In the genomic region with DNA sequence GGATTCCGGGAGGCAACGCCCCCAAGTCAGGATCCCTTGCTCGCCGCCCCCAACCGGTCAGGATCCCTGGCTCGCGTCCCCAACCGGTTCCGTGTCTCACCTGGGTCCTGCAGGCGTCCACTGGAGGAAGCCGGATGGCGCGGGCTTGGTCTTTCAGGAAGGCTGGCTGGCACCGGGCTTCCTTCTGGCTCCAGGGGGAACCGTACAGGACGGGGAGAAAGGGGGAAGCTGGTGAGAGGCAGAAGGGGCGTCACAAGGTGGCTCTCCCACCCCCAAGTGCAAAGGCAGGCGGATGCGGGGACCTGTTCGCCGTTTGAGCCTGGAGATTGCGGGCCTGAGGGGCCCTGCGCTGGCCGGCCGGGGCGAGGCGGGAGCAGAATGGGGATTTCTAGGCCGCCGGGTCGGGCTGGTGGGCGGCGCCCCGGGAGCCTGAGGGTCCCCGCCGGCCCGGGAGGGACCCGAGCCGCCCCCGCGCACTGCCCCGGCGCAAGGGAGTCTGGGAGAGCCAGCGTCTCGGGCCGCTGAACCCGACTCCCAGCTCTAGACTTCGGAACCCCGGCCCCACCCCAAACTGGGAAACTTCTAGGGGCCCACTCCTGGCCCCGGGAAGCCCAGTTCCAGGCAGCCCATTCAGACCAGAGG, we compare ENCODE assay signal across 10 cellular contexts.
DNase-seq lines count a peak whose midpoint lies in the region; ATAC-seq and TF ChIP-seq lines count a peak whose summit lies in the region.
"Had no signal": no experiment of that assay in that cellular context is flagged by ENCODE, and none has a peak within 500 bp of the region (broad histone marks: within the 10 kb centered on the region; RNA-seq: fewer than 3 reads in every experiment).

No MANE protein-coding gene starts in this region.

- no peaks in the 10 kb centered on the region for H3K27me3 Mint-ChIP-seq in HFFc6 (ENCODE audit: insufficient read depth)

- no peak for TF ChIP-seq CTCF in brain microvascular endothelial cell (IDR thresholded peaks at IDR 0.05; ENCODE audit: low read depth, low read length, missing control alignments)
- no peak for TF ChIP-seq CTCF in stomach (IDR thresholded peaks at IDR 0.05)
- no peak for TF ChIP-seq CTCF in HFFc6 (IDR thresholded peaks at IDR 0.05)

- peak; percentile 44 for ATAC-seq in left colon
- no peak for ATAC-seq in HG02642 (IDR thresholded peaks at IDR 0.05; ENCODE audit: poor library complexity, unreplicated experiment)

- peaks cover 35% of the 10 kb centered on the region; the same call in 1 of the 2 replicates for H3K27me3 ChIP-seq in HUES6 (ENCODE audit: control insufficient read depth, insufficient read depth, low read length)
- H3K27me3 ChIP-seq in brain microvascular endothelial cell (replicated peaks): no peaks in the 10 kb centered on the region
- H3K27me3 ChIP-seq in stomach: peaks cover 9 to 46% (median 46%) of the 10 kb centered on the region in 3 donors
- H3K27me3 ChIP-seq: neutrophil had no signal

- H3K27ac ChIP-seq in HUES6 (ENCODE audit: low read depth, low read length) (no peak overlapping the region), brain microvascular endothelial cell (no peak overlapping the region), stomach (peak overlapping the region in 3 of 5 donors; percentile 7 to 61 (median 46))
- H3K27ac ChIP-seq: neutrophil had no signal

- in situ Hi-C loops in brain microvascular endothelial cell (cut with HindIII; ENCODE audit: low pct_ligation_motif_present, low sequenced_read_pairs): no loop called here

- DNase-seq in brain microvascular endothelial cell (no peak), left colon (peak in 1 of 2 donors; percentile 29), stomach (peak; percentile 44), Ammon's horn (ENCODE audit: low spot score) (no peak), HFFc6 (no peak)
- DNase-seq: head of caudate nucleus, NCI-H446 had no signal

- 5 to 35% (median 13%) methylated on average over 13 to 48 of the region's 49 CpGs for WGBS in stomach, 5 donors

- peaks cover 19% of the 10 kb centered on the region; the same call in 1 of the 2 replicates for H3K36me3 Mint-ChIP-seq in HFFc6 (ENCODE audit: low read depth)

- no peaks in the 10 kb centered on the region for H3K9me3 Mint-ChIP-seq in HFFc6

- no peaks in the 10 kb centered on the region for H3K36me3 ChIP-seq in HUES6 (ENCODE audit: control insufficient read depth, insufficient read depth, low read length)
- H3K36me3 ChIP-seq in brain microvascular endothelial cell (replicated peaks): no peaks in the 10 kb centered on the region
- no peaks in the 10 kb centered on the region for H3K36me3 ChIP-seq in stomach
- H3K36me3 ChIP-seq: neutrophil had no signal

- no peak overlapping the region for H3K27ac Mint-ChIP-seq in HFFc6

- no peak overlapping the region for H3K4me3 Mint-ChIP-seq in HFFc6

- H3K9me3 ChIP-seq in HUES6 (ENCODE audit: control insufficient read depth, insufficient read depth, low read depth, low read length) (no peaks in the 10 kb centered on the region), stomach (no peaks in the 10 kb centered on the region)
- H3K9me3 ChIP-seq: neutrophil had no signal

- intact Hi-C loops in left colon (cut with DNase I, micrococcal nuclease): no loop called here
- intact Hi-C loops in stomach (cut with DNase I; ENCODE audit: low total_unique reads): no loop called here

- no peak for TF ChIP-seq POLR2A in stomach (IDR thresholded peaks at IDR 0.05)

- TF ChIP-seq EP300 in stomach (IDR thresholded peaks at IDR 0.05): no peak

- peaks cover 41% of the 10 kb centered on the region for H3K4me1 Mint-ChIP-seq in HFFc6 (ENCODE audit: low read depth)

- H3K9ac ChIP-seq in HUES6 (ENCODE audit: low read length): peak overlapping the region; percentile 55

- H3K4me3 ChIP-seq in HUES6 (ENCODE audit: low read depth, low read length) (peak overlapping the region; percentile 64), brain microvascular endothelial cell (ENCODE audit: low read depth, low read length) (peak overlapping the region; percentile 40), stomach (peak overlapping the region; percentile 23 to 38 (median 34))

- H3K4me1 ChIP-seq in HUES6 (ENCODE audit: control insufficient read depth, insufficient read depth, low read length) (peaks cover 53% of the 10 kb centered on the region), stomach (peaks cover 0 to 25% (median 12%) of the 10 kb centered on the region in 4 donors)

Comparison
In these comparisons a context has a peak if more than half of its experiments do, and no peak if none do; other contexts are left out.
1. H3K27ac ChIP-seq: peak in stomach (3 of 5); none in HUES6 (single experiment) and brain microvascular endothelial cell (single experiment).
2. Peak in every context shown above with its lines, with median percentiles within 50 percentile points of each other: H3K4me3 ChIP-seq.